Comparison of ENCODE assay signal across 8 cellular contexts in genomic region chr22:27405672-27406388, GRCh38.
DNase-seq lines count a peak whose midpoint lies in the region; ATAC-seq and TF ChIP-seq lines count a peak whose summit lies in the region.

No MANE protein-coding gene starts in this region.

- H3K27me3 ChIP-seq in Caco-2 (replicated peaks; ENCODE audit: control insufficient read depth, insufficient read depth, low read length) (no peaks in the 10 kb centered on the region), HAP-1 (ENCODE audit: low read depth) (peaks cover 2% of the 10 kb centered on the region; the same call in 1 of the 2 replicates), SU-DHL-6 (ENCODE audit: low read length) (no peaks in the 10 kb centered on the region), parathyroid adenoma (ENCODE audit: control insufficient read depth, insufficient read depth, low read length) (no peaks in the 10 kb centered on the region)

- H3K36me3 Mint-ChIP-seq in Caco-2 (ENCODE audit: insufficient read depth, unreplicated experiment) = no peaks in the 10 kb centered on the region

- H3K79me2 ChIP-seq in SU-DHL-6 (ENCODE audit: insufficient read depth, low read length) (no peaks in the 10 kb centered on the region), parathyroid adenoma (no peaks in the 10 kb centered on the region)

- peaks cover 4% of the 10 kb centered on the region for H3K27me3 Mint-ChIP-seq in Caco-2 (ENCODE audit: insufficient read depth, unreplicated experiment)

- H3K4me1 Mint-ChIP-seq in Caco-2 (ENCODE audit: low read depth, unreplicated experiment) = no peaks in the 10 kb centered on the region

- H3K36me3 ChIP-seq in Caco-2 (ENCODE audit: control insufficient read depth, insufficient read depth, low read length) (no peaks in the 10 kb centered on the region), HAP-1 (replicated peaks) (no peaks in the 10 kb centered on the region), SU-DHL-6 (ENCODE audit: low read length) (no peaks in the 10 kb centered on the region), parathyroid adenoma (ENCODE audit: control insufficient read depth, insufficient read depth, low read length) (no peaks in the 10 kb centered on the region)

- no peaks in the 10 kb centered on the region for H4K20me1 ChIP-seq in SU-DHL-6 (ENCODE audit: low read depth, low read length)

- H3K9ac ChIP-seq in SU-DHL-6 (ENCODE audit: low read length) = no peak overlapping the region
- H3K9ac ChIP-seq in parathyroid adenoma = no peak overlapping the region

- no peaks in the 10 kb centered on the region for H3K9me2 ChIP-seq in SU-DHL-6 (replicated peaks; ENCODE audit: insufficient read depth, low read length)

- in situ Hi-C loops in HAP-1 (cut with MboI; ENCODE audit: low sequenced_read_pairs) = loop anchor here (5.0 kb wide), 1 partner anchor 401 kb away; no protein-coding TSS in a partner anchor

- CTCF ChIA-PET in Caco-2 (lab: Charles Lee) = interaction anchor here (0.5 kb wide), 1 partner anchor 20 kb away, joined by 4 read pairs; no protein-coding TSS in a partner anchor

- DNase-seq in Caco-2 (peak; percentile 40 to 60), HAP-1 (ENCODE audit: low spot score in 2 of 2) (peak; percentile 32 to 82), fibroblast of mammary gland (ENCODE audit: low read depth) (peak; percentile 50), middle frontal gyrus (ENCODE audit: extremely low spot score, low spot score) (no peak), NCI-H1048 (lab: John Stamatoyannopoulos, UW) (no peak)

- no peak for ATAC-seq in GM21723 (IDR thresholded peaks at IDR 0.05; ENCODE audit: unreplicated experiment)

- H3K4me2 ChIP-seq in SU-DHL-6 (ENCODE audit: low read depth, low read length, poor library complexity, severe bottlenecking) (no peak overlapping the region), parathyroid adenoma (ENCODE audit: low read length) (no peak overlapping the region)

- H3K9me3 ChIP-seq in Caco-2 = no peaks in the 10 kb centered on the region
- no peaks in the 10 kb centered on the region for H3K9me3 ChIP-seq in HAP-1
- no peaks in the 10 kb centered on the region for H3K9me3 ChIP-seq in SU-DHL-6 (ENCODE audit: insufficient read depth, low read length)
- no peaks in the 10 kb centered on the region for H3K9me3 ChIP-seq in parathyroid adenoma (ENCODE audit: control insufficient read depth, low read length)

- no peak overlapping the region for H3K27ac Mint-ChIP-seq in Caco-2 (ENCODE audit: unreplicated experiment)

- H3F3A ChIP-seq in SU-DHL-6 (ENCODE audit: insufficient read depth) = no peaks in the 10 kb centered on the region

- POLR2A ChIA-PET in Caco-2 (lab: Charles Lee) = no interaction called here

- H3K9me3 Mint-ChIP-seq in Caco-2 (ENCODE audit: unreplicated experiment) = no peaks in the 10 kb centered on the region

- no TSS peak for BruUV-seq in Caco-2 (replicated peaks; lab: Mats Ljungman, UMichigan)

- H3K4me3 Mint-ChIP-seq in Caco-2 (ENCODE audit: unreplicated experiment) = no peak overlapping the region

- H3K4me3 ChIP-seq in Caco-2 (ENCODE audit: low read depth, low read length) (no peak overlapping the region), HAP-1 (no peak overlapping the region), SU-DHL-6 (ENCODE audit: insufficient read depth, low read length, poor library complexity, severe bottlenecking) (no peak overlapping the region), fibroblast of mammary gland (ENCODE audit: control insufficient read depth, low read depth, low read length) (no peak overlapping the region), parathyroid adenoma (ENCODE audit: low read depth, low read length) (no peak overlapping the region)

- H3K27ac ChIP-seq in SU-DHL-6 (ENCODE audit: low read depth, low read length) = no peak overlapping the region
- H3K27ac ChIP-seq in parathyroid adenoma = no peak overlapping the region

- TF ChIP-seq CTCF in Caco-2 (IDR thresholded peaks at IDR 0.05; ENCODE audit: insufficient read depth in 1 of 2, low read depth in 1 of 2, low read length in 1 of 2, severe bottlenecking in 1 of 2, unreplicated experiment in 1 of 2) = peak; percentile 59 to 72
- peak; percentile 60 for TF ChIP-seq CTCF in SU-DHL-6 (IDR thresholded peaks at IDR 0.05; ENCODE audit: insufficient read depth, low read length, poor library complexity, severe bottlenecking)
- peak; percentile 66 for TF ChIP-seq CTCF in fibroblast of mammary gland (conservative IDR thresholded peaks at IDR 0.05; ENCODE audit: control insufficient read depth, insufficient read depth, low read depth, low read length)
- TF ChIP-seq CTCF in parathyroid adenoma (IDR thresholded peaks at IDR 0.05) = peak; percentile 43

- H3K4me1 ChIP-seq in Caco-2 (no peaks in the 10 kb centered on the region), HAP-1 (no peaks in the 10 kb centered on the region), parathyroid adenoma (no peaks in the 10 kb centered on the region)

- H2AFZ ChIP-seq in SU-DHL-6 (ENCODE audit: low read depth, low read length, severe bottlenecking) (no peak overlapping the region), parathyroid adenoma (no peak overlapping the region)

- intact Hi-C loops in Caco-2 (cut with micrococcal nuclease; ENCODE audit: unreplicated experiment) = loop anchor here (1.0 kb wide), 1 partner anchor 398 kb away; no protein-coding TSS in a partner anchor

Comparison
In these comparisons a context has a peak if more than half of its experiments do, and no peak if none do; other contexts are left out.
1. DNase-seq: peak in Caco-2 (2 of 2), HAP-1 (2 of 2) and fibroblast of mammary gland (single experiment); none in middle frontal gyrus (single experiment) and NCI-H1048 (single experiment).
2. Peak in every context shown above with its lines, with median percentiles within 50 percentile points of each other: CTCF ChIP-seq.